In genomic region chr19:40416918-40417713, GRCh38 we compare ENCODE assay signal across 8 cellular contexts. TPM values are rescaled to one million over a fixed set of nuclear protein-coding genes. Genes with fewer than 3 reads are reported as not detected.
DNase-seq lines count a peak whose midpoint lies in the region; ATAC-seq, FAIRE-seq and TF ChIP-seq lines count a peak whose summit lies in the region.

No MANE protein-coding gene starts in this region.

- no peak for FAIRE-seq in RCC 7860 (lab: Jason Lieb, UNC)
- FAIRE-seq in endothelial cell of umbilical vein (lab: Jason Lieb, UNC) = peak; percentile 75

- peak overlapping the region; percentile 90 for H2AFZ ChIP-seq in endothelial cell of umbilical vein (ENCODE audit: low read depth, low read length)
- H2AFZ ChIP-seq in osteoblast (ENCODE audit: low read length) = peak overlapping the region; percentile 82

- TF ChIP-seq CTCF in endothelial cell of umbilical vein (IDR thresholded peaks at IDR 0.05; ENCODE audit: extremely low read depth in 1 of 2, insufficient read depth in 1 of 2, low read depth in 1 of 2, low read length in 2 of 2) (no peak), osteoblast (IDR thresholded peaks at IDR 0.05; ENCODE audit: extremely low read depth, low read depth, low read length) (no peak)

- H3K4me3 ChIP-seq in endothelial cell of umbilical vein (replicated peaks in 1 of 3; ENCODE audit: insufficient read depth in 1 of 3, low read depth in 1 of 3, low read length in 3 of 3) (no peak overlapping the region), osteoblast (ENCODE audit: insufficient read depth, low read length) (no peak overlapping the region)

- no peak for TF ChIP-seq POLR2A in endothelial cell of umbilical vein (IDR thresholded peaks at IDR 0.05; ENCODE audit: low read depth, low read length)

- dilution Hi-C loops in endothelial cell of umbilical vein (cut with MboI; ENCODE audit: extremely low pct_ligation_motif_present, low sequenced_read_pairs) = no loop called here

- DNase-seq in GF-D8 (lab: John Stamatoyannopoulos, UW) (peak; percentile 49), RCC 7860 (ENCODE audit: low spot score) (peak; percentile 20), endothelial cell of umbilical vein (ENCODE audit: low read depth, low spot score) (no peak), osteoblast (ENCODE audit: insufficient read length, low spot score, missing footprints) (peak; percentile 69), kidney tubule cell (ENCODE audit: low spot score) (no peak), 8988T (no peak)

- H3K36me3 ChIP-seq in endothelial cell of umbilical vein (ENCODE audit: control insufficient read depth in 2 of 2, extremely low read depth in 1 of 2, insufficient read depth in 2 of 2, low read length in 2 of 2) (no peaks in the 10 kb centered on the region), osteoblast (ENCODE audit: insufficient read depth, low read length) (peaks cover 2% of the 10 kb centered on the region)

- H3K4me2 ChIP-seq in endothelial cell of umbilical vein (ENCODE audit: insufficient read depth, low read length) = no peak overlapping the region
- H3K4me2 ChIP-seq in osteoblast (ENCODE audit: insufficient read depth, low read length) = peak overlapping the region; percentile 55

- H3K79me2 ChIP-seq in endothelial cell of umbilical vein (ENCODE audit: control insufficient read depth, insufficient read depth, low read length) = peaks cover under 1% of the 10 kb centered on the region
- H3K79me2 ChIP-seq in osteoblast (ENCODE audit: insufficient read depth, low read length) = peaks cover 2% of the 10 kb centered on the region

- H3K9ac ChIP-seq in endothelial cell of umbilical vein (replicated peaks; ENCODE audit: extremely low read depth, insufficient read depth, low read length) = peak overlapping the region; percentile 8

- H3K4me1 ChIP-seq in endothelial cell of umbilical vein (ENCODE audit: control insufficient read depth, extremely low read depth, insufficient read depth, low read length) (peaks cover 17% of the 10 kb centered on the region), osteoblast (ENCODE audit: insufficient read depth, low read length) (peaks cover 16% of the 10 kb centered on the region)

- no peaks in the 10 kb centered on the region for H4K20me1 ChIP-seq in endothelial cell of umbilical vein (replicated peaks; ENCODE audit: control insufficient read depth, extremely low read depth, insufficient read depth, low read length)
- H4K20me1 ChIP-seq in osteoblast (ENCODE audit: insufficient read depth, low read length) = no peaks in the 10 kb centered on the region

- ATAC-seq in GM19455 (IDR thresholded peaks at IDR 0.05; ENCODE audit: unreplicated experiment) = no peak
- no peak for ATAC-seq in GM18858 (IDR thresholded peaks at IDR 0.05; ENCODE audit: unreplicated experiment)

- peak overlapping the region; percentile 13 for H3K27ac ChIP-seq in endothelial cell of umbilical vein (ENCODE audit: insufficient read depth, low read depth, low read length)
- H3K27ac ChIP-seq in osteoblast (ENCODE audit: low read depth, low read length) = no peak overlapping the region

- intact Hi-C loops in endothelial cell of umbilical vein (cut with micrococcal nuclease) = no loop called here

- H3K9me3 ChIP-seq in endothelial cell of umbilical vein (replicated peaks; ENCODE audit: control insufficient read depth, insufficient read depth, low read length) (no peaks in the 10 kb centered on the region), osteoblast (ENCODE audit: low read depth, low read length) (no peaks in the 10 kb centered on the region)

- POLR2A ChIA-PET in endothelial cell of umbilical vein (lab: Charles Lee) = no interaction called here

- CTCF ChIA-PET in endothelial cell of umbilical vein (lab: Charles Lee) = interaction anchor here (0.7 to 1.2 kb wide), 3 partner anchors 12 to 112 kb away, joined by 3 to 6 read pairs (median 3); no protein-coding TSS in a partner anchor

- no peaks in the 10 kb centered on the region for H3K9me1 ChIP-seq in endothelial cell of umbilical vein (replicated peaks; ENCODE audit: control insufficient read depth, extremely low read depth, insufficient read depth, low read length)

- H3K27me3 ChIP-seq in endothelial cell of umbilical vein (ENCODE audit: control insufficient read depth in 2 of 2, insufficient read depth in 2 of 2, low read length in 2 of 2) = no peaks in the 10 kb centered on the region
- no peaks in the 10 kb centered on the region for H3K27me3 ChIP-seq in osteoblast (ENCODE audit: insufficient read depth, low read length)

- BruUV-seq in endothelial cell of umbilical vein (replicated peaks; lab: Mats Ljungman, UMichigan) = no TSS peak

TF ChIP-seq in endothelial cell of umbilical vein, 7 proteins besides CTCF, POLR2A, EP300 and RAD21:
- TF ChIP-seq GATA2 (IDR thresholded peaks at IDR 0.05; ENCODE audit: insufficient read depth, insufficient read length, low read depth, low read length) (no peak), FOS (IDR thresholded peaks at IDR 0.05; ENCODE audit: borderline replicate concordance, insufficient read depth, low read length) (peak; percentile 17), JUN (IDR thresholded peaks at IDR 0.05; ENCODE audit: borderline replicate concordance, insufficient read depth, insufficient read length, low read depth) (peak; percentile 13), POLR2AphosphoS5 (IDR thresholded peaks at IDR 0.05; ENCODE audit: insufficient read depth, low read depth, low read length) (peak; percentile 41), EZH2 (IDR thresholded peaks at IDR 0.05; ENCODE audit: borderline replicate concordance, low read depth, low read length, severe bottlenecking) (no peak)

RNA-seq across cellular contexts. Expression of gene PRX, which starts 3.9 kb away (rescaled TPM):
- total RNA-seq in endothelial cell of umbilical vein = 1.3 and 1.7 TPM in 2 replicates
- 0.43 and 0.80 TPM in 2 replicates for polyA plus RNA-seq in endothelial cell of umbilical vein
- polyA plus RNA-seq in endothelial cell of umbilical vein (2011; cell fraction: cytosol; rRNA removed) = 0.92 and 1.2 TPM in 2 replicates
- 1.1 and 1.3 TPM in 2 replicates for polyA plus RNA-seq in endothelial cell of umbilical vein (2011; cell fraction: nucleus; rRNA removed)
- polyA plus RNA-seq in endothelial cell of umbilical vein (2012) = 0.75 and 1.7 TPM in 2 replicates
- 0.36 and 0.53 TPM in 2 replicates for polyA minus RNA-seq in endothelial cell of umbilical vein
- polyA minus RNA-seq in endothelial cell of umbilical vein (2011; cell fraction: cytosol; rRNA and poly(A)+ RNA removed) = 0.20 TPM
- 0.29 and 0.34 TPM in 2 replicates for polyA minus RNA-seq in endothelial cell of umbilical vein (2011; cell fraction: nucleus; rRNA and poly(A)+ RNA removed)
- 2.7 and 3.3 TPM in 2 replicates for total RNA-seq in osteoblast

RNA-seq across cellular contexts. Expression of gene SERTAD1, which starts 8.7 kb away (rescaled TPM):
- total RNA-seq in endothelial cell of umbilical vein (8.8 and 10.0 TPM in 2 replicates), osteoblast (15.2 and 15.3 TPM in 2 replicates)
- 15.3 and 16.9 TPM in 2 replicates for polyA plus RNA-seq in endothelial cell of umbilical vein
- polyA plus RNA-seq in endothelial cell of umbilical vein (2011; cell fraction: cytosol; rRNA removed) = 10.6 and 12.1 TPM in 2 replicates
- 6.6 and 8.6 TPM in 2 replicates for polyA plus RNA-seq in endothelial cell of umbilical vein (2011; cell fraction: nucleus; rRNA removed)
- 11.6 and 11.8 TPM in 2 replicates for polyA plus RNA-seq in endothelial cell of umbilical vein (2012)
- polyA minus RNA-seq in endothelial cell of umbilical vein = 3.6 and 4.4 TPM in 2 replicates
- 5.2 TPM for polyA minus RNA-seq in endothelial cell of umbilical vein (2011; cell fraction: cytosol; rRNA and poly(A)+ RNA removed)
- 2.4 and 3.7 TPM in 2 replicates for polyA minus RNA-seq in endothelial cell of umbilical vein (2011; cell fraction: nucleus; rRNA and poly(A)+ RNA removed)

RNA-seq across cellular contexts. Expression of gene SERTAD3, which starts 27.0 kb away (rescaled TPM):
- total RNA-seq in endothelial cell of umbilical vein (29.9 and 32.0 TPM in 2 replicates), osteoblast (21.2 and 23.5 TPM in 2 replicates)
- 13.3 and 17.7 TPM in 2 replicates for polyA plus RNA-seq in endothelial cell of umbilical vein
- 8.6 and 8.9 TPM in 2 replicates for polyA plus RNA-seq in endothelial cell of umbilical vein (2011; cell fraction: cytosol; rRNA removed)
- polyA plus RNA-seq in endothelial cell of umbilical vein (2011; cell fraction: nucleus; rRNA removed) = 6.5 and 8.4 TPM in 2 replicates
- 15.3 and 16.0 TPM in 2 replicates for polyA plus RNA-seq in endothelial cell of umbilical vein (2012)
- 21.9 and 25.6 TPM in 2 replicates for polyA minus RNA-seq in endothelial cell of umbilical vein
- 15.1 TPM for polyA minus RNA-seq in endothelial cell of umbilical vein (2011; cell fraction: cytosol; rRNA and poly(A)+ RNA removed)
- polyA minus RNA-seq in endothelial cell of umbilical vein (2011; cell fraction: nucleus; rRNA and poly(A)+ RNA removed) = 5.7 and 6.0 TPM in 2 replicates

RNA-seq across cellular contexts. Expression of gene HIPK4, which starts 27.1 kb away (rescaled TPM):
- total RNA-seq in endothelial cell of umbilical vein (not detected in 2 replicates), osteoblast (0.29 and 0.36 TPM in 2 replicates)
- polyA plus RNA-seq in endothelial cell of umbilical vein = 0.12 and 0.19 TPM in 2 replicates
- polyA plus RNA-seq in endothelial cell of umbilical vein (2011; cell fraction: cytosol; rRNA removed) = 0.05 and 0.10 TPM in 2 replicates
- 0.08 and 0.09 TPM in 2 replicates for polyA plus RNA-seq in endothelial cell of umbilical vein (2011; cell fraction: nucleus; rRNA removed)
- not detected in 2 replicates for polyA plus RNA-seq in endothelial cell of umbilical vein (2012)
- 0.06 TPM in 1 of 2 replicates, not detected in the other for polyA minus RNA-seq in endothelial cell of umbilical vein
- not detected for polyA minus RNA-seq in endothelial cell of umbilical vein (2011; cell fraction: cytosol; rRNA and poly(A)+ RNA removed)
- 0.14 TPM in 1 of 2 replicates, not detected in the other for polyA minus RNA-seq in endothelial cell of umbilical vein (2011; cell fraction: nucleus; rRNA and poly(A)+ RNA removed)

RNA-seq across cellular contexts. Expression of gene BLVRB, which starts 48.4 kb away (rescaled TPM):
- total RNA-seq in endothelial cell of umbilical vein = 30.8 and 35.8 TPM in 2 replicates
- polyA plus RNA-seq in endothelial cell of umbilical vein = 113 and 175 TPM in 2 replicates
- polyA plus RNA-seq in endothelial cell of umbilical vein (2011; cell fraction: cytosol; rRNA removed) = 58.0 and 66.5 TPM in 2 replicates
- polyA plus RNA-seq in endothelial cell of umbilical vein (2011; cell fraction: nucleus; rRNA removed) = 19.0 and 26.5 TPM in 2 replicates
- 51.8 and 82.9 TPM in 2 replicates for polyA plus RNA-seq in endothelial cell of umbilical vein (2012)
- polyA minus RNA-seq in endothelial cell of umbilical vein = 35.6 and 40.8 TPM in 2 replicates
- polyA minus RNA-seq in endothelial cell of umbilical vein (2011; cell fraction: cytosol; rRNA and poly(A)+ RNA removed) = 107 TPM
- 9.9 and 14.9 TPM in 2 replicates for polyA minus RNA-seq in endothelial cell of umbilical vein (2011; cell fraction: nucleus; rRNA and poly(A)+ RNA removed)
- 75.7 and 82.2 TPM in 2 replicates for total RNA-seq in osteoblast

Comparison
In these comparisons a context has a peak if more than half of its experiments do, and no peak if none do; other contexts are left out.
1. DNase-seq: peak in GF-D8 (single experiment), RCC 7860 (single experiment) and osteoblast (single experiment); none in endothelial cell of umbilical vein (single experiment), kidney tubule cell (single experiment) and 8988T (single experiment).